ENCODE assay signal across 6 cellular contexts in the genomic region with DNA sequence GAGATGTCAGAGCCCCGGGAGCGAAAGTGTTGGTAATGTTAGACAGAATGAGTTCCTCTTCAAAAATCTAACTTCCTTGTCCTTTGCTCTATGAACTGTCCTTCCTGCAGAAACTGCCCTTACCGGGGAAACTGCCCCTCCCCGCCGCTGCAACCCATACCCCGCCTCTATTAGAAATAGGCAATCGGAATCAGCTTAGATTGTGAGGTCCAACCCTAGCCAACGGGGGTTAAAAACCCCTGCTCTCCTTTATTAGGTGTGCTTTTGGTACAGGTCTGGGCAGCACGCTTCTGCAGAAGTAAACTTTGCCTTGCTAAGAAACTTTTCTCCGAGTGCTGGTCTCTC. TPM values are rescaled to one million over a fixed set of nuclear protein-coding genes. Genes with fewer than 3 reads are reported as not detected.
DNase-seq lines count a peak whose midpoint lies in the region; ATAC-seq lines count a peak whose summit lies in the region.

No MANE protein-coding gene starts in this region.

- H3K9ac ChIP-seq in adipocyte (ENCODE audit: low read length) = peak overlapping the region; percentile 91

- no peaks in the 10 kb centered on the region for H3K9me3 Mint-ChIP-seq in activated T-cell treated with anti-CD3 and anti-CD28 coated beads, Interleukin-2, amount 50 U/mL, for 4 hours

- H3K27me3 ChIP-seq in adipocyte (replicated peaks; ENCODE audit: control insufficient read depth, insufficient read depth, low read length) (no peaks in the 10 kb centered on the region), muscle layer of duodenum (ENCODE audit: low read depth, low read length) (no peaks in the 10 kb centered on the region)

- H3K4me3 ChIP-seq in adipocyte (ENCODE audit: low read length) (peak overlapping the region; percentile 82), muscle layer of duodenum (ENCODE audit: low read depth in 1 of 2, low read length in 2 of 2) (peak overlapping the region; percentile 59 to 67)

- peak overlapping the region; percentile 83 for H3K4me3 Mint-ChIP-seq in activated T-cell treated with anti-CD3 and anti-CD28 coated beads, Interleukin-2, amount 50 U/mL, for 4 hours

- H3K4me1 ChIP-seq in adipocyte (ENCODE audit: control insufficient read depth, insufficient read depth, low read length) (peaks cover 11% of the 10 kb centered on the region), muscle layer of duodenum (ENCODE audit: control insufficient read depth in 1 of 2, insufficient read depth in 2 of 2, low read length in 2 of 2) (peaks cover 3 to 12% of the 10 kb centered on the region in 2 donors)

- H3K36me3 ChIP-seq in adipocyte (ENCODE audit: control insufficient read depth, insufficient read depth, low read length, severe bottlenecking) (peaks cover 22% of the 10 kb centered on the region), muscle layer of duodenum (ENCODE audit: control insufficient read depth in 1 of 2, insufficient read depth in 2 of 2, low read length in 2 of 2) (peaks cover 13 to 24% of the 10 kb centered on the region in 2 donors)

- H3K9me3 ChIP-seq in adipocyte (ENCODE audit: control insufficient read depth, low read length) (no peaks in the 10 kb centered on the region), muscle layer of duodenum (ENCODE audit: control insufficient read depth in 1 of 2, low read length in 2 of 2) (no peaks in the 10 kb centered on the region)

- H3K27me3 Mint-ChIP-seq in activated T-cell treated with anti-CD3 and anti-CD28 coated beads, Interleukin-2, amount 50 U/mL, for 4 hours (ENCODE audit: low read depth) = no peaks in the 10 kb centered on the region

- peaks cover 20% of the 10 kb centered on the region for H3K4me1 Mint-ChIP-seq in activated T-cell treated with anti-CD3 and anti-CD28 coated beads, Interleukin-2, amount 50 U/mL, for 4 hours (ENCODE audit: low read depth)

- H3K36me3 Mint-ChIP-seq in activated T-cell treated with anti-CD3 and anti-CD28 coated beads, Interleukin-2, amount 50 U/mL, for 4 hours (ENCODE audit: insufficient read depth) = peaks cover 9% of the 10 kb centered on the region

- ATAC-seq in activated T-cell treated with anti-CD3 and anti-CD28 coated beads, Interleukin-2, amount 50 U/mL, for 4 hours = no peak
- ATAC-seq in HG02623 (IDR thresholded peaks at IDR 0.05; ENCODE audit: unreplicated experiment) = no peak

- peak overlapping the region; percentile 92 for H3K27ac ChIP-seq in muscle layer of duodenum (ENCODE audit: low read length)

- no peak for DNase-seq in activated T-cell treated with anti-CD3 and anti-CD28 coated beads, Interleukin-2, amount 50 U/mL, for 4 hours
- no peak for DNase-seq in activated T-cell treated with anti-CD3 and anti-CD28 coated beads, Interleukin-2, amount 50 U/mL, for 1 hour
- DNase-seq in adipocyte (ENCODE audit: low read depth) = no peak
- DNase-seq in DMS114 treated with DMSO at 0.1 percent for 48 hours (lab: John Stamatoyannopoulos, UW; ENCODE audit: unreplicated experiment) = no peak

RNA-seq across cellular contexts. Expression of gene CAPNS1, which starts 11.5 kb away (rescaled TPM):
- total RNA-seq in activated T-cell treated with anti-CD3 and anti-CD28 coated beads, Interleukin-2, amount 50 U/mL, for 4 hours = 100 to 1,000 TPM; 287 to 318 (median 313) TPM

RNA-seq across cellular contexts. Expression of gene TBCB, which starts 13.1 kb away (rescaled TPM):
- 100 to 1,000 TPM; 155 to 173 (median 157) TPM for total RNA-seq in activated T-cell treated with anti-CD3 and anti-CD28 coated beads, Interleukin-2, amount 50 U/mL, for 4 hours

RNA-seq across cellular contexts. Expression of gene POLR2I, which starts 13.7 kb away (rescaled TPM):
- 100 to 1,000 TPM; 139 to 165 (median 159) TPM for total RNA-seq in activated T-cell treated with anti-CD3 and anti-CD28 coated beads, Interleukin-2, amount 50 U/mL, for 4 hours

RNA-seq across cellular contexts. Expression of gene OVOL3, which starts 17.4 kb away (rescaled TPM):
- not detected for total RNA-seq in activated T-cell treated with anti-CD3 and anti-CD28 coated beads, Interleukin-2, amount 50 U/mL, for 4 hours

RNA-seq across cellular contexts. Expression of gene COX7A1, which starts 23.9 kb away (rescaled TPM):
- not detected for total RNA-seq in activated T-cell treated with anti-CD3 and anti-CD28 coated beads, Interleukin-2, amount 50 U/mL, for 4 hours
